Comparison of ENCODE assay signal across 8 cellular contexts in the genomic region with DNA sequence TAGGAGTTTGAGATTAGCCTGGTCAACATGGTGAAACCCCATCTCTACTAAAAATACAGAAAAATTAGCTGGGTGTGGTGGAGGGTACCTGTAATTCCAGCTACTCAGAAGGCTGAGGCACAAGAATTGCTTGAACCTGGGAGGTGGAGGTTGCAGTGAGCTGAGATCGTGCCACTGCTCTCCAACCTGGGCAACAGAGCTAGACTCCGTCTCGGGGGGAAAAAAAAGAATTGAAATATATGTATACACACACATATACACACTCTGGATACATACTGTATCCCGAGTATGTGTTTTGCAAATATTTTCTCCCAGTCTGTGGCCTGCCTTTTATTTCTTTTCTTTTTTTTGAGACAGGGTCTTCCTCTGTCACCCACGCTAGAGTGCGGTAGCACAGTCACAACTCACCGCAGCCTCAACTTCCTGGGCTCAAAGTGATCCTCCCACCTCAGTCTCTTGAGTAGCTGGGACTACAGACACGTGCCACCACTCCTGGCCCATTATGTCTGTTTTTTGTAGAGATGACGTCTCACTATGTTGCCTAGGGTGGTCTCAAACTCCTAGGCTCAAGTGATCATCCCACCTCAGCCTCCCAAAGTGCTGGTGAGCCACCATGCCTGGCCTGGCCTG. TPM values are rescaled to one million over a fixed set of nuclear protein-coding genes. Genes with fewer than 3 reads are reported as not detected.
A peak's percentile ranks its signal among the peaks of the same experiment; 100 is the strongest.
DNase-seq lines count a peak whose midpoint lies in the region; TF ChIP-seq lines count a peak whose summit lies in the region.
"Not testable (repeated sequence)": the region's sequence is repeated elsewhere in the genome, so short reads cannot be mapped to it uniquely, and the experiment has no call there.

No MANE protein-coding gene starts in this region.

- peak; percentile 68 to 79 (median 69) for DNase-seq in CD4-positive, alpha-beta memory T cell
- DNase-seq in activated CD8-positive, alpha-beta memory T cell treated with anti-CD3 and anti-CD28 coated beads for 1 hour (ENCODE audit: extremely low read depth in 1 of 2, low read depth in 1 of 2) = peak; percentile 36 to 40
- peak; percentile 44 for DNase-seq in activated T-helper 1 cell treated with anti-CD3 and anti-CD28 coated beads, Interleukin-12 subunit alpha, Interleukin-12 subunit beta, Interleukin-2, Interleukin-4 antibody, amounts not matched to agents 30 ng/mL and 10 ng/mL and 1 ng/mL, durations not matched to agents 14 hours and 24 hours and 36 hours (ENCODE audit: low spot score)
- peak; percentile 18 for DNase-seq in activated naive CD8-positive, alpha-beta T cell treated with anti-CD3 and anti-CD28 coated beads, Interleukin-2, amount 50 U/mL, for 16 hours (ENCODE audit: low read depth, low spot score)
- not testable (repeated sequence) for DNase-seq in nephron progenitor cell
- peak; percentile 33 to 38 for DNase-seq in stimulated activated CD4-positive, alpha-beta T cell treated with anti-CD3 and anti-CD28 coated beads, Interleukin-4, amount 100 ng/mL, for 48 hours (ENCODE audit: low read depth in 2 of 2)
- DNase-seq in stimulated activated CD8-positive, alpha-beta memory T cell treated with anti-CD3 and anti-CD28 coated beads, Interleukin-7, amount 100 ng/mL, for 4 hours (ENCODE audit: low read depth in 2 of 2) = peak; percentile 55 to 63

- H3K36me3 Mint-ChIP-seq in CD4-positive, alpha-beta memory T cell = peaks cover 9 to 17% of the 10 kb centered on the region in 2 donors
- H3K36me3 Mint-ChIP-seq in activated T-helper 1 cell treated with anti-CD3 and anti-CD28 coated beads, Interleukin-12 subunit alpha, Interleukin-12 subunit beta, Interleukin-2, Interleukin-4 antibody, amounts not matched to agents 30 ng/mL and 10 ng/mL and 1 ng/mL, durations not matched to agents 14 hours and 24 hours and 36 hours (ENCODE audit: low read depth) = not testable (repeated sequence)
- H3K36me3 Mint-ChIP-seq in nephron progenitor cell (ENCODE audit: low read depth) = peaks cover 13% of the 10 kb centered on the region

- intact Hi-C loops in CD4-positive, alpha-beta memory T cell (cut with micrococcal nuclease) = loop anchor here (1.0 to 2.0 kb wide), 3 partner anchors 14 to 78 kb away; no protein-coding TSS in a partner anchor
- intact Hi-C loops in activated T-helper 1 cell treated with anti-CD3 and anti-CD28 coated beads, Interleukin-12 subunit alpha, Interleukin-12 subunit beta, Interleukin-2, Interleukin-4 antibody, amounts not matched to agents 30 ng/mL and 10 ng/mL and 1 ng/mL, durations not matched to agents 14 hours and 24 hours and 36 hours (cut with micrococcal nuclease) = loop anchor here (1.0 to 2.0 kb wide), 4 partner anchors 20 to 74 kb away; partner anchors contain the start of gene ASXL1

- CTCF ChIA-PET in CD4-positive, alpha-beta memory T cell (lab: Charles Lee; ENCODE audit: partially characterized antibody) = interaction anchor here (0.7 to 0.9 kb wide), 2 partner anchors 10 to 11 kb away, joined by 3 read pairs; no protein-coding TSS in a partner anchor

- peak overlapping the region; percentile 62 to 85 (median 76) for H3K4me3 Mint-ChIP-seq in CD4-positive, alpha-beta memory T cell
- H3K4me3 Mint-ChIP-seq in activated T-helper 1 cell treated with anti-CD3 and anti-CD28 coated beads, Interleukin-12 subunit alpha, Interleukin-12 subunit beta, Interleukin-2, Interleukin-4 antibody, amounts not matched to agents 30 ng/mL and 10 ng/mL and 1 ng/mL, durations not matched to agents 14 hours and 24 hours and 36 hours = peak overlapping the region; percentile 39
- H3K4me3 Mint-ChIP-seq in nephron progenitor cell = not testable (repeated sequence)

- H3K27me3 Mint-ChIP-seq in CD4-positive, alpha-beta memory T cell; activated T-helper 1 cell treated with anti-CD3 and anti-CD28 coated beads, Interleukin-12 subunit alpha, Interleukin-12 subunit beta, Interleukin-2, Interleukin-4 antibody, amounts not matched to agents 30 ng/mL and 10 ng/mL and 1 ng/mL, durations not matched to agents 14 hours and 24 hours and 36 hours (ENCODE audit: insufficient read depth); nephron progenitor cell (ENCODE audit: low read depth, poor library complexity): not testable (repeated sequence)

- not testable (repeated sequence) for H3K9me3 Mint-ChIP-seq in CD4-positive, alpha-beta memory T cell; activated T-helper 1 cell treated with anti-CD3 and anti-CD28 coated beads, Interleukin-12 subunit alpha, Interleukin-12 subunit beta, Interleukin-2, Interleukin-4 antibody, amounts not matched to agents 30 ng/mL and 10 ng/mL and 1 ng/mL, durations not matched to agents 14 hours and 24 hours and 36 hours; nephron progenitor cell

- peaks cover 42% of the 10 kb centered on the region for H3K4me1 ChIP-seq in CD4-positive, alpha-beta memory T cell (ENCODE audit: insufficient read depth, low read length)

- not testable (repeated sequence) for H3K4me3 ChIP-seq in CD4-positive, alpha-beta memory T cell (ENCODE audit: low read length in 2 of 2)

- H3K9me3 ChIP-seq in CD4-positive, alpha-beta memory T cell (ENCODE audit: control insufficient read depth in 1 of 2, low read length in 2 of 2) = not testable (repeated sequence)

- peak overlapping the region; percentile 74 to 97 (median 86) for H3K27ac Mint-ChIP-seq in CD4-positive, alpha-beta memory T cell
- H3K27ac Mint-ChIP-seq in activated T-helper 1 cell treated with anti-CD3 and anti-CD28 coated beads, Interleukin-12 subunit alpha, Interleukin-12 subunit beta, Interleukin-2, Interleukin-4 antibody, amounts not matched to agents 30 ng/mL and 10 ng/mL and 1 ng/mL, durations not matched to agents 14 hours and 24 hours and 36 hours = peak overlapping the region; percentile 79
- peak overlapping the region; percentile 91 for H3K27ac Mint-ChIP-seq in nephron progenitor cell

- not testable (repeated sequence) for H3K27ac ChIP-seq in CD4-positive, alpha-beta memory T cell (ENCODE audit: low read depth, low read length)
- peak overlapping the region; percentile 18; the same call in 1 of the 2 replicates for H3K27ac ChIP-seq in VCaP

- POLR2A ChIA-PET in CD4-positive, alpha-beta memory T cell (lab: Charles Lee; ENCODE audit: partially characterized antibody) = interaction anchor here (1.1 to 1.2 kb wide), 3 partner anchors 15 to 78 kb away, joined by 3 to 4 read pairs (median 4); no protein-coding TSS in a partner anchor

- H3K27me3 ChIP-seq in CD4-positive, alpha-beta memory T cell (ENCODE audit: insufficient read depth, low read length) = not testable (repeated sequence)

- H3K4me1 Mint-ChIP-seq in CD4-positive, alpha-beta memory T cell = peaks cover 23 to 65% (median 47%) of the 10 kb centered on the region in 4 donors
- peaks cover 41% of the 10 kb centered on the region for H3K4me1 Mint-ChIP-seq in activated T-helper 1 cell treated with anti-CD3 and anti-CD28 coated beads, Interleukin-12 subunit alpha, Interleukin-12 subunit beta, Interleukin-2, Interleukin-4 antibody, amounts not matched to agents 30 ng/mL and 10 ng/mL and 1 ng/mL, durations not matched to agents 14 hours and 24 hours and 36 hours (ENCODE audit: low read depth)
- not testable (repeated sequence) for H3K4me1 Mint-ChIP-seq in nephron progenitor cell

- TF ChIP-seq CTCF in VCaP (conservative IDR thresholded peaks at IDR 0.05); nephron progenitor cell (IDR thresholded peaks at IDR 0.05): not testable (repeated sequence)

- not testable (repeated sequence) for H3K36me3 ChIP-seq in CD4-positive, alpha-beta memory T cell (ENCODE audit: insufficient read depth, low read length)

RNA-seq across cellular contexts. Expression of gene ASXL1, which starts 49.1 kb away (rescaled TPM):
- 100 to 1,000 TPM; 126 to 127 TPM for total RNA-seq in CD4-positive, alpha-beta memory T cell
- polyA plus RNA-seq in CD4-positive, alpha-beta memory T cell = 10 to 100 TPM in 1 of 2 donors, 1 to 10 TPM in 1; 8.8 to 20.1 TPM
- 136 and 142 TPM in 2 replicates for total RNA-seq in activated T-helper 1 cell treated with anti-CD3 and anti-CD28 coated beads, Interleukin-12 subunit alpha, Interleukin-12 subunit beta, Interleukin-2, Interleukin-4 antibody, amounts not matched to agents 30 ng/mL and 10 ng/mL and 1 ng/mL, durations not matched to agents 14 hours and 24 hours and 36 hours
